13 cellular contexts compared by ENCODE assay signal in the genomic region with DNA sequence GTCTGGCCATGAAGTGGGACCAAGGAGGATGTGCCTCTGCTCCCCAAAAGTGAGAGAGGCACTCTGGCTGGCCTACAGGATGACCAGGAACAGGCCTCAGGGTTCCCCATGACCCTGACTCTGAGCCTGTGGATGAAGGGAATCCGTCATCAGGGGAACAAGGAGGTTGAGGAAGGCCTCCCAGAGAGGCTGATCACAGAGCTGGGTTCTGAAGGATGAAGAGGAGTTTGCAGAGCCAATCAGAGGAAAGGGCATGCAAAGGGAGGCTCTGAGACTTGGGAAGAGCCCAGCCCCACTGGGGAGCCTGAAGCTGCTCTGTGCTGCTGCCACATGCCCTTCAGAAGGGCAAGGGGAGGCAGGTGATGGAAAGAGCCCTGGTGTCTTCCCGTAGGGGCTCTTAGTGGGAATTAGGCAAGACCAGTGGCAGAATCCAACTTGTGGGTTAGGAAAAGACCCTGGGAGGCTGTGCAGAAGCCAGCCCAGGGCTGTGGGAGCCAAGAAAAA.
A peak's percentile ranks its signal among the peaks of the same experiment; 100 is the strongest.
DNase-seq lines count a peak whose midpoint lies in the region; ATAC-seq, FAIRE-seq and TF ChIP-seq lines count a peak whose summit lies in the region.
"Had no signal": no experiment of that assay in that cellular context is flagged by ENCODE, and none has a peak within 500 bp of the region (broad histone marks: within the 10 kb centered on the region; RNA-seq: fewer than 3 reads in every experiment).

No MANE protein-coding gene starts in this region.

- H3K9me3 Mint-ChIP-seq in activated CD4-positive, alpha-beta T cell treated with anti-CD3 and anti-CD28 coated beads, Interleukin-2, amount 10 ng/mL, durations not matched to agents 7 days and 5 days = no peaks in the 10 kb centered on the region
- H3K9me3 Mint-ChIP-seq in stimulated activated naive B cell treated with anti-CD40 and anti-IgM and Interleukin-4, amounts not matched to agents 10 μg/mL and 1 μg/mL and 100 μg/mL, for 72 hours = peaks cover 0 to 2% of the 10 kb centered on the region in 2 donors

- peaks cover 83% of the 10 kb centered on the region for H3K4me1 Mint-ChIP-seq in activated CD4-positive, alpha-beta T cell treated with anti-CD3 and anti-CD28 coated beads, Interleukin-2, amount 10 ng/mL, durations not matched to agents 7 days and 5 days
- peaks cover 74 to 96% of the 10 kb centered on the region in 2 donors for H3K4me1 Mint-ChIP-seq in stimulated activated naive B cell treated with anti-CD40 and anti-IgM and Interleukin-4, amounts not matched to agents 10 μg/mL and 1 μg/mL and 100 μg/mL, for 72 hours

- no peaks in the 10 kb centered on the region for H3K9me3 ChIP-seq in kidney (ENCODE audit: control insufficient read depth in 1 of 2, low read length in 2 of 2)
- H3K9me3 ChIP-seq: esophagus muscularis mucosa, mucosa of descending colon, Peyer's patch had no signal

- FAIRE-seq in kidney (lab: Jason Lieb, UNC) = no peak
- FAIRE-seq: GM12878, TTC549 had no signal

- TF ChIP-seq CTCF in VCaP (conservative IDR thresholded peaks at IDR 0.05) (no peak), kidney (IDR thresholded peaks at IDR 0.05; ENCODE audit: borderline replicate concordance, extremely low read depth, insufficient read depth) (no peak)

- no peaks in the 10 kb centered on the region for H3K36me3 ChIP-seq in kidney (ENCODE audit: control insufficient read depth in 1 of 2, insufficient read depth in 2 of 2, low read length in 2 of 2)
- H3K36me3 ChIP-seq: esophagus muscularis mucosa, Peyer's patch had no signal

- H3K4me3 Mint-ChIP-seq in activated CD4-positive, alpha-beta T cell treated with anti-CD3 and anti-CD28 coated beads, Interleukin-2, amount 10 ng/mL, durations not matched to agents 7 days and 5 days = peak overlapping the region; percentile 25
- H3K4me3 Mint-ChIP-seq in stimulated activated naive B cell treated with anti-CD40 and anti-IgM and Interleukin-4, amounts not matched to agents 10 μg/mL and 1 μg/mL and 100 μg/mL, for 72 hours = no peak overlapping the region

- H3K4me3 ChIP-seq in kidney (ENCODE audit: low read length in 2 of 2) = no peak overlapping the region
- H3K4me3 ChIP-seq: esophagus muscularis mucosa, GM12878, mucosa of descending colon, Peyer's patch had no signal

- POLR2A ChIA-PET in activated CD4-positive, alpha-beta T cell treated with anti-CD3 and anti-CD28 coated beads, Interleukin-2, amount 10 ng/mL, durations not matched to agents 7 days and 5 days (lab: Charles Lee) = no interaction called here

- H3K27ac Mint-ChIP-seq in activated CD4-positive, alpha-beta T cell treated with anti-CD3 and anti-CD28 coated beads, Interleukin-2, amount 10 ng/mL, durations not matched to agents 7 days and 5 days = peak overlapping the region; percentile 83
- H3K27ac Mint-ChIP-seq in stimulated activated naive B cell treated with anti-CD40 and anti-IgM and Interleukin-4, amounts not matched to agents 10 μg/mL and 1 μg/mL and 100 μg/mL, for 72 hours = peak overlapping the region; percentile 73

- CTCF ChIA-PET in activated CD4-positive, alpha-beta T cell treated with anti-CD3 and anti-CD28 coated beads, Interleukin-2, amount 10 ng/mL, durations not matched to agents 7 days and 5 days (lab: Charles Lee) = interaction anchor here (1.0 to 3.1 kb wide), 4 partner anchors 8 to 148 kb away, joined by 3 to 21 read pairs (median 3); no protein-coding TSS in a partner anchor

- no peak for DNase-seq in activated CD4-positive, alpha-beta T cell treated with anti-CD3 and anti-CD28 coated beads, Interleukin-2, amount 10 ng/mL, durations not matched to agents 7 days and 5 days
- no peak for DNase-seq in activated CD4-positive, alpha-beta T cell treated with anti-CD3 and anti-CD28 coated beads for 4 hours
- DNase-seq in left lobe of liver (ENCODE audit: low spot score) = peak; percentile 16
- DNase-seq in stimulated activated naive B cell treated with anti-CD40 and anti-IgM and Interleukin-4, amounts not matched to agents 10 μg/mL and 1 μg/mL and 100 μg/mL, for 72 hours = no peak
- no peak for DNase-seq in occipital lobe (lab: John Stamatoyannopoulos, UW)
- no peak for DNase-seq in kidney
- DNase-seq in NCI-H1436 (lab: John Stamatoyannopoulos, UW) = no peak

- no peak for ATAC-seq in left lobe of liver
- no peak for ATAC-seq in stimulated activated naive B cell treated with anti-CD40 and anti-IgM and Interleukin-4, amounts not matched to agents 10 μg/mL and 1 μg/mL and 100 μg/mL, for 72 hours (replicated peaks)
- ATAC-seq: GM12878 had no signal

- H3K4me1 ChIP-seq in kidney (ENCODE audit: control insufficient read depth in 1 of 2, insufficient read depth in 1 of 2, low read depth in 1 of 2, low read length in 2 of 2) = peaks cover 29 to 33% of the 10 kb centered on the region in 2 donors

- H3K36me3 Mint-ChIP-seq in activated CD4-positive, alpha-beta T cell treated with anti-CD3 and anti-CD28 coated beads, Interleukin-2, amount 10 ng/mL, durations not matched to agents 7 days and 5 days (ENCODE audit: low read depth) = no peaks in the 10 kb centered on the region
- peaks cover 5 to 9% of the 10 kb centered on the region in 2 donors for H3K36me3 Mint-ChIP-seq in stimulated activated naive B cell treated with anti-CD40 and anti-IgM and Interleukin-4, amounts not matched to agents 10 μg/mL and 1 μg/mL and 100 μg/mL, for 72 hours

- H3K27ac ChIP-seq in VCaP (peak overlapping the region; percentile 86), kidney (ENCODE audit: low read depth in 2 of 2, low read length in 2 of 2) (peak overlapping the region in 1 of 2 donors; percentile 52)

- intact Hi-C loops in kidney (cut with DNase I) = no loop called here

- H3K9ac ChIP-seq in kidney (ENCODE audit: low read length in 2 of 2) = peak overlapping the region in 1 of 2 donors; percentile 58

- H3K27me3 Mint-ChIP-seq in activated CD4-positive, alpha-beta T cell treated with anti-CD3 and anti-CD28 coated beads, Interleukin-2, amount 10 ng/mL, durations not matched to agents 7 days and 5 days = no peaks in the 10 kb centered on the region
- H3K27me3 Mint-ChIP-seq in stimulated activated naive B cell treated with anti-CD40 and anti-IgM and Interleukin-4, amounts not matched to agents 10 μg/mL and 1 μg/mL and 100 μg/mL, for 72 hours = peaks cover 18 to 47% of the 10 kb centered on the region in 2 donors
